Comparison of ENCODE assay signal across 8 cellular contexts in genomic region chr19:32346901-32347300, GRCh38. TPM values are rescaled to one million over a fixed set of nuclear protein-coding genes. Genes with fewer than 3 reads are reported as not detected.
A peak's percentile ranks its signal among the peaks of the same experiment; 100 is the strongest.
DNase-seq lines count a peak whose midpoint lies in the region; ATAC-seq and TF ChIP-seq lines count a peak whose summit lies in the region.

No MANE protein-coding gene starts in this region.

- ATAC-seq in HG03354 (IDR thresholded peaks at IDR 0.05; ENCODE audit: poor library complexity, severe bottlenecking, unreplicated experiment) = no peak

- H3K4me3 ChIP-seq in Loucy (ENCODE audit: low read length, poor library complexity, severe bottlenecking) (peak overlapping the region; percentile 100), dorsolateral prefrontal cortex (peak overlapping the region in 58 of 59 donors; percentile 72 to 99 (median 90)), neural cell (ENCODE audit: low read length) (peak overlapping the region; percentile 92)

- peaks cover 41% of the 10 kb centered on the region for H3K79me2 ChIP-seq in Loucy (ENCODE audit: insufficient read depth, low read length)
- H3K79me2 ChIP-seq in neural cell (replicated peaks; ENCODE audit: insufficient read depth, low read length) = peaks cover 32% of the 10 kb centered on the region

- no peak for TF ChIP-seq EP300 in neural cell (conservative IDR thresholded peaks at IDR 0.05; ENCODE audit: poor library complexity, severe bottlenecking)

- H3K4me2 ChIP-seq in Loucy (ENCODE audit: low read depth, low read length, poor library complexity, severe bottlenecking) (peak overlapping the region; percentile 100), neural cell (ENCODE audit: low read length) (peak overlapping the region; percentile 91)

- DNase-seq in CD1c-positive myeloid dendritic cell (ENCODE audit: extremely low spot score) (peak; percentile 20), dorsolateral prefrontal cortex (no peak), NCI-H446 treated with DMSO at 0.1 percent for 48 hours (lab: John Stamatoyannopoulos, UW) (no peak), NCI-H510A treated with DMSO at 0.1 percent for 48 hours (lab: John Stamatoyannopoulos, UW) (no peak), NCI-H1417 treated with DMSO at 0.1 percent for 48 hours (lab: John Stamatoyannopoulos, UW) (no peak)

- peak overlapping the region; percentile 96 for H3K9ac ChIP-seq in Loucy (ENCODE audit: low read depth, low read length, poor library complexity, severe bottlenecking)
- peak overlapping the region; percentile 86 for H3K9ac ChIP-seq in neural cell (ENCODE audit: low read length)

- H3F3A ChIP-seq in Loucy (ENCODE audit: low read depth) (no peaks in the 10 kb centered on the region), neural cell (ENCODE audit: insufficient read depth, low read length, poor library complexity, severe bottlenecking) (no peaks in the 10 kb centered on the region)

- H3K27ac ChIP-seq in dorsolateral prefrontal cortex (peak overlapping the region in 10 of 59 donors; percentile 85 to 95 (median 92)), neural cell (ENCODE audit: low read length) (no peak overlapping the region)

- TF ChIP-seq CTCF in Loucy (conservative IDR thresholded peaks at IDR 0.05; ENCODE audit: low read length) = no peak
- TF ChIP-seq CTCF in dorsolateral prefrontal cortex (IDR thresholded peaks at IDR 0.05 in 54 of 56, conservative IDR thresholded peaks at IDR 0.05 in 2 of 56; ENCODE audit: low read depth in 1 of 56, partially characterized antibody in 56 of 56) = no peak
- TF ChIP-seq CTCF in neural cell (IDR thresholded peaks at IDR 0.05; ENCODE audit: poor library complexity, severe bottlenecking) = no peak

- TF ChIP-seq RAD21 in neural cell (conservative IDR thresholded peaks at IDR 0.05) = no peak

- peaks cover 30% of the 10 kb centered on the region for H4K20me1 ChIP-seq in Loucy (ENCODE audit: insufficient read depth, low read length, poor library complexity, severe bottlenecking)
- no peaks in the 10 kb centered on the region for H4K20me1 ChIP-seq in neural cell (ENCODE audit: insufficient read depth)

- peaks cover 42% of the 10 kb centered on the region for H3K4me1 ChIP-seq in Loucy (ENCODE audit: insufficient read depth, low read length, poor library complexity, severe bottlenecking)

- no peaks in the 10 kb centered on the region for H3K36me3 ChIP-seq in Loucy (ENCODE audit: insufficient read depth, low read length)
- H3K36me3 ChIP-seq in neural cell (ENCODE audit: insufficient read depth, low read length) = peaks cover 5% of the 10 kb centered on the region

- H3K9me2 ChIP-seq in Loucy (replicated peaks; ENCODE audit: low read depth, low read length) = no peaks in the 10 kb centered on the region
- no peaks in the 10 kb centered on the region for H3K9me2 ChIP-seq in neural cell (ENCODE audit: insufficient read depth, low read length)

- intact Hi-C loops in dorsolateral prefrontal cortex (cut with DNase I) = loop anchor here (2.0 to 5.0 kb wide), 3 partner anchors 60 to 235 kb away; partner anchors contain the start of genes DPY19L3 (in 1 of the 2) and PDCD5 (in 1 of the 2)

- H3K27me3 ChIP-seq in Loucy (ENCODE audit: insufficient read depth, low read length, poor library complexity, severe bottlenecking) (no peaks in the 10 kb centered on the region), dorsolateral prefrontal cortex (no peaks in the 10 kb centered on the region), neural cell (ENCODE audit: insufficient read depth, low read depth, low read length) (no peaks in the 10 kb centered on the region)

- no peaks in the 10 kb centered on the region for H3K9me3 ChIP-seq in Loucy (ENCODE audit: insufficient read depth, low read depth, low read length)
- no peaks in the 10 kb centered on the region for H3K9me3 ChIP-seq in neural cell (ENCODE audit: low read length)

- no peak overlapping the region for H2AFZ ChIP-seq in Loucy (ENCODE audit: low read length)
- no peak overlapping the region for H2AFZ ChIP-seq in neural cell (ENCODE audit: low read depth, low read length)

TF ChIP-seq in neural cell, 6 proteins besides CTCF, POLR2A, EP300 and RAD21:
- no peak for TF ChIP-seq EZH2 (IDR thresholded peaks at IDR 0.05; ENCODE audit: borderline replicate concordance, insufficient read depth, low read length, poor library complexity, severe bottlenecking)
- no peak for TF ChIP-seq SMC3 (conservative IDR thresholded peaks at IDR 0.05; ENCODE audit: poor library complexity)
- TF ChIP-seq MXI1 (conservative IDR thresholded peaks at IDR 0.05; ENCODE audit: poor library complexity, severe bottlenecking) = no peak
- no peak for TF ChIP-seq REST (IDR thresholded peaks at IDR 0.05; ENCODE audit: borderline replicate concordance)
- TF ChIP-seq TAF1 (IDR thresholded peaks at IDR 0.05; ENCODE audit: low read depth) = no peak
- no peak for TF ChIP-seq POLR2AphosphoS5 (IDR thresholded peaks at IDR 0.05)
TF ChIP-seq in neural cell: peak in this region for 0.

RNA-seq across cellular contexts. Expression of gene ZNF507, which starts 1.5 kb away (rescaled TPM):
- total RNA-seq in dorsolateral prefrontal cortex = 10 to 100 TPM; 23.3 to 42.1 (median 34.2) TPM
- 9.9 and 12.4 TPM in 2 replicates for polyA plus RNA-seq in neural cell
- 29.5 and 38.5 TPM in 2 replicates for polyA minus RNA-seq in neural cell

RNA-seq across cellular contexts. Expression of gene DPY19L3, which starts 58.7 kb away (rescaled TPM):
- 10 to 100 TPM; 22.7 to 83.2 (median 48.3) TPM for total RNA-seq in dorsolateral prefrontal cortex
- polyA plus RNA-seq in neural cell = 26.7 and 30.6 TPM in 2 replicates
- 41.9 and 44.1 TPM in 2 replicates for polyA minus RNA-seq in neural cell
